In genomic region chr2:4862031-4862430, GRCh38 we compare ENCODE assay signal across 24 cellular contexts.
"Had no signal": no experiment of that assay in that cellular context is flagged by ENCODE, and none has a peak within 500 bp of the region (broad histone marks: within the 10 kb centered on the region; RNA-seq: fewer than 3 reads in every experiment).

No MANE protein-coding gene starts in this region.

- H3K4me1 Mint-ChIP-seq: endodermal cell; naive thymus-derived CD8-positive, alpha-beta T cell; nephron progenitor cell; stimulated activated effector memory CD8-positive, alpha-beta T cell treated with anti-CD3 and anti-CD28 coated beads, Interleukin-12 subunit alpha, Interleukin-12 subunit beta, amount 100 ng/mL, for 72 hours had no signal

- ATAC-seq: left cardiac atrium; left lung; naive thymus-derived CD8-positive, alpha-beta T cell; sciatic nerve; stimulated activated effector memory CD8-positive, alpha-beta T cell treated with anti-CD3 and anti-CD28 coated beads, Interleukin-12 subunit alpha, Interleukin-12 subunit beta, amount 100 ng/mL, for 72 hours; stimulated activated naive CD8-positive, alpha-beta T cell treated with anti-CD3 and anti-CD28 coated beads, Interleukin-15, Interleukin-2, amounts not matched to agents 100 U/mL and 50 U/mL, for 24 hours had no signal

- H3K27ac Mint-ChIP-seq: dendritic cell treated with granulocyte-macrophage colony-stimulating factor and Interleukin-4, amounts not matched to agents 40 ng/mL and 50 ng/mL, for 4 days; endodermal cell; naive thymus-derived CD8-positive, alpha-beta T cell; nephron progenitor cell; stimulated activated effector memory CD8-positive, alpha-beta T cell treated with anti-CD3 and anti-CD28 coated beads, Interleukin-12 subunit alpha, Interleukin-12 subunit beta, amount 100 ng/mL, for 72 hours had no signal

- H3K36me3 Mint-ChIP-seq: naive thymus-derived CD8-positive, alpha-beta T cell; stimulated activated effector memory CD8-positive, alpha-beta T cell treated with anti-CD3 and anti-CD28 coated beads, Interleukin-12 subunit alpha, Interleukin-12 subunit beta, amount 100 ng/mL, for 72 hours had no signal

- DNase-seq: effector CD8-positive, alpha-beta T cell; endodermal cell; erythroblast; esophagus squamous epithelium; head of caudate nucleus; kidney; left cardiac atrium; left lung; naive thymus-derived CD8-positive, alpha-beta T cell; nephron progenitor cell; nucleus accumbens; stimulated activated CD4-positive, alpha-beta T cell treated with anti-CD3 and anti-CD28 coated beads, Interleukin-12 subunit alpha, Interleukin-12 subunit beta, amount 100 ng/mL, for 4 hours; stimulated activated CD4-positive, alpha-beta T cell treated with anti-CD3 and anti-CD28 coated beads, Interleukin-2, amount 100 ng/mL, for 24 hours; stimulated activated CD4-positive, alpha-beta T cell treated with anti-CD3 and anti-CD28 coated beads, Interleukin-4, amount 100 ng/mL, for 24 hours; stimulated activated naive CD8-positive, alpha-beta T cell treated with anti-CD3 and anti-CD28 coated beads, Interleukin-15, Interleukin-2, amounts not matched to agents 100 U/mL and 50 U/mL, for 24 hours; substantia nigra; upper lobe of left lung had no signal

- H3K4me3 Mint-ChIP-seq: dendritic cell treated with granulocyte-macrophage colony-stimulating factor and Interleukin-4, amounts not matched to agents 40 ng/mL and 50 ng/mL, for 4 days; endodermal cell; naive thymus-derived CD8-positive, alpha-beta T cell; nephron progenitor cell; stimulated activated effector memory CD8-positive, alpha-beta T cell treated with anti-CD3 and anti-CD28 coated beads, Interleukin-12 subunit alpha, Interleukin-12 subunit beta, amount 100 ng/mL, for 72 hours had no signal

- H3K27ac ChIP-seq: esophagus squamous epithelium, left lung, prostate gland, right atrium auricular region, thoracic aorta, tibial nerve, upper lobe of left lung had no signal

- H3K27me3 Mint-ChIP-seq: dendritic cell treated with granulocyte-macrophage colony-stimulating factor and Interleukin-4, amounts not matched to agents 40 ng/mL and 50 ng/mL, for 4 days; naive thymus-derived CD8-positive, alpha-beta T cell had no signal

- H3K9me3 Mint-ChIP-seq: endodermal cell had no signal
